Comparison of ENCODE assay signal across 23 cellular contexts in genomic region chr3:66409771-66410355, GRCh38.
DNase-seq lines count a peak whose midpoint lies in the region; ATAC-seq and TF ChIP-seq lines count a peak whose summit lies in the region.
"Had no signal": no experiment of that assay in that cellular context is flagged by ENCODE, and none has a peak within 500 bp of the region (broad histone marks: within the 10 kb centered on the region; RNA-seq: fewer than 3 reads in every experiment).

No MANE protein-coding gene starts in this region.

- no peak overlapping the region for H3K4me3 Mint-ChIP-seq in neural progenitor cell
- H3K4me3 Mint-ChIP-seq: activated CD4-positive, alpha-beta memory T cell treated with anti-CD3 and anti-CD28 coated beads, Interleukin-2, amount 10 ng/mL, durations not matched to agents 7 days and 5 days; HFFc6; nephron progenitor cell; T-cell had no signal

- H3K9me3 ChIP-seq in neural progenitor cell (ENCODE audit: low read depth) (no peaks in the 10 kb centered on the region), vagina (no peaks in the 10 kb centered on the region), colonic mucosa (no peaks in the 10 kb centered on the region)
- H3K9me3 ChIP-seq: A549 had no signal

- H3K9me3 Mint-ChIP-seq in neural progenitor cell, result no peaks in the 10 kb centered on the region
- H3K9me3 Mint-ChIP-seq: activated CD4-positive, alpha-beta memory T cell treated with anti-CD3 and anti-CD28 coated beads, Interleukin-2, amount 10 ng/mL, durations not matched to agents 7 days and 5 days; HFFc6; nephron progenitor cell; T-cell had no signal

- H3K4me1 ChIP-seq in neural progenitor cell (peaks cover 20% of the 10 kb centered on the region), vagina (peaks cover 44% of the 10 kb centered on the region), colonic mucosa (peaks cover 6% of the 10 kb centered on the region)

- H3K4me1 Mint-ChIP-seq in neural progenitor cell, result peaks cover 25% of the 10 kb centered on the region

- TF ChIP-seq CTCF in coronary artery (IDR thresholded peaks at IDR 0.05), result no peak
- TF ChIP-seq CTCF in neural progenitor cell (IDR thresholded peaks at IDR 0.05), result no peak
- no peak for TF ChIP-seq CTCF in vagina (IDR thresholded peaks at IDR 0.05)
- TF ChIP-seq CTCF in colonic mucosa (IDR thresholded peaks at IDR 0.05), result no peak

- H3K79me2 ChIP-seq in neural progenitor cell (ENCODE audit: low read depth), result peaks cover 97% of the 10 kb centered on the region

- no peak overlapping the region for H3K4me2 ChIP-seq in neural progenitor cell
- H3K4me2 ChIP-seq: A549 had no signal

- peaks cover 28% of the 10 kb centered on the region for H3K36me3 Mint-ChIP-seq in neural progenitor cell

- intact Hi-C loops in left cardiac atrium (cut with DNase I) (loop anchor here (2.0 to 10.0 kb wide), 5 partner anchors 37 to 407 kb away; partner anchors contain the start of gene LRIG1 (in 1 of the 2)), Right ventricle myocardium superior (cut with DNase I) (loop anchor here (5.0 kb wide), 1 partner anchor 92 kb away; the partner anchor contains the start of gene LRIG1), vagina (cut with DNase I) (loop anchor here (5.0 kb wide), 1 partner anchor 407 kb away; no protein-coding TSS in a partner anchor), colonic mucosa (cut with DNase I) (loop anchor here (5.0 to 10.0 kb wide), 2 partner anchors 85 to 407 kb away; no protein-coding TSS in a partner anchor)

- H2AFZ ChIP-seq in neural progenitor cell (replicated peaks), result no peak overlapping the region

- H3K27me3 ChIP-seq in neural progenitor cell, result no peaks in the 10 kb centered on the region
- no peaks in the 10 kb centered on the region for H3K27me3 ChIP-seq in vagina
- no peaks in the 10 kb centered on the region for H3K27me3 ChIP-seq in colonic mucosa

- H3K27ac ChIP-seq in coronary artery, result peak overlapping the region in 1 of 2 donors; percentile 7
- peak overlapping the region; percentile 69 for H3K27ac ChIP-seq in neural progenitor cell
- peak overlapping the region; percentile 21 for H3K27ac ChIP-seq in vagina
- H3K27ac ChIP-seq in colonic mucosa, result no peak overlapping the region
- H3K27ac ChIP-seq: A549 had no signal

- no peak overlapping the region for H3K27ac Mint-ChIP-seq in neural progenitor cell
- H3K27ac Mint-ChIP-seq: activated CD4-positive, alpha-beta memory T cell treated with anti-CD3 and anti-CD28 coated beads, Interleukin-2, amount 10 ng/mL, durations not matched to agents 7 days and 5 days; HFFc6; nephron progenitor cell had no signal

- H3K4me3 ChIP-seq in coronary artery, result no peak overlapping the region
- no peak overlapping the region for H3K4me3 ChIP-seq in neural progenitor cell
- no peak overlapping the region for H3K4me3 ChIP-seq in vagina
- no peak overlapping the region for H3K4me3 ChIP-seq in colonic mucosa
- H3K4me3 ChIP-seq: A549 had no signal

- TF ChIP-seq POLR2A in vagina (IDR thresholded peaks at IDR 0.05), result no peak

- no peaks in the 10 kb centered on the region for H3K27me3 Mint-ChIP-seq in neural progenitor cell (ENCODE audit: insufficient read depth, low read depth)
- H3K27me3 Mint-ChIP-seq: activated CD4-positive, alpha-beta memory T cell treated with anti-CD3 and anti-CD28 coated beads, Interleukin-2, amount 10 ng/mL, durations not matched to agents 7 days and 5 days; T-cell had no signal

- DNase-seq in left cardiac atrium (peak; percentile 18), Right ventricle myocardium superior (no peak), coronary artery (ENCODE audit: low spot score) (peak; percentile 53), neural progenitor cell (ENCODE audit: low spot score) (no peak), vagina (ENCODE audit: extremely low spot score in 2 of 2) (no peak), middle frontal gyrus (ENCODE audit: extremely low spot score, low spot score) (no peak), colonic mucosa (no peak)
- DNase-seq in NK-92 treated with Interleukin-12 subunit alpha and Interleukin-12 subunit beta, amount 100 ng/mL, for 24 hours (lab: John Stamatoyannopoulos, UW), result no peak
- DNase-seq: activated CD4-positive, alpha-beta memory T cell treated with anti-CD3 and anti-CD28 coated beads, Interleukin-2, amount 10 ng/mL, durations not matched to agents 7 days and 5 days; activated CD4-positive, CD25-positive, alpha-beta regulatory T cell treated with anti-CD3 and anti-CD28 coated beads, Interleukin-2, amount 50 U/mL, for 72 hours; activated naive CD4-positive, alpha-beta T cell; dermis blood vessel endothelial cell; glutamatergic neuron; HFFc6; left colon; NCI-H1105 treated with DMSO at 0.1 percent for 48 hours; NCI-H2081 treated with DMSO at 0.1 percent for 48 hours; NCI-H446; nephron progenitor cell; OCI-M1; stimulated activated CD8-positive, alpha-beta memory T cell treated with anti-CD3 and anti-CD28 coated beads, Interleukin-4, amount 100 ng/mL, for 48 hours; T-cell had no signal

- no peak for ATAC-seq in left cardiac atrium
- no peak for ATAC-seq in Right ventricle myocardium superior (ENCODE audit: poor library complexity)
- ATAC-seq: A549, left colon, T-cell had no signal

- H3K36me3 ChIP-seq in neural progenitor cell, result peaks cover 5% of the 10 kb centered on the region
- peaks cover 0 to 48% of the 10 kb centered on the region in 2 donors for H3K36me3 ChIP-seq in vagina
- H3K36me3 ChIP-seq in colonic mucosa, result no peaks in the 10 kb centered on the region

- H3K9ac ChIP-seq in neural progenitor cell (no peak overlapping the region), colonic mucosa (ENCODE audit: low read depth in 2 of 2, low read length in 2 of 2) (no peak overlapping the region)

- peaks cover 98% of the 10 kb centered on the region for H4K20me1 ChIP-seq in neural progenitor cell (ENCODE audit: low read depth)

- H3F3A ChIP-seq in neural progenitor cell (ENCODE audit: low read depth), result peaks cover 27% of the 10 kb centered on the region

Comparison
In these comparisons a context has a peak if more than half of its experiments do, and no peak if none do; other contexts are left out.
1. DNase-seq: peak in left cardiac atrium (single experiment) and coronary artery (single experiment); none in Right ventricle myocardium superior (single experiment), neural progenitor cell (single experiment), vagina (0 of 2), NK-92 treated with Interleukin-12 subunit alpha and Interleukin-12 subunit beta, amount 100 ng/mL, for 24 hours (single experiment), middle frontal gyrus (single experiment) and colonic mucosa (single experiment).